34 cellular contexts compared by ENCODE assay signal in the genomic region with DNA sequence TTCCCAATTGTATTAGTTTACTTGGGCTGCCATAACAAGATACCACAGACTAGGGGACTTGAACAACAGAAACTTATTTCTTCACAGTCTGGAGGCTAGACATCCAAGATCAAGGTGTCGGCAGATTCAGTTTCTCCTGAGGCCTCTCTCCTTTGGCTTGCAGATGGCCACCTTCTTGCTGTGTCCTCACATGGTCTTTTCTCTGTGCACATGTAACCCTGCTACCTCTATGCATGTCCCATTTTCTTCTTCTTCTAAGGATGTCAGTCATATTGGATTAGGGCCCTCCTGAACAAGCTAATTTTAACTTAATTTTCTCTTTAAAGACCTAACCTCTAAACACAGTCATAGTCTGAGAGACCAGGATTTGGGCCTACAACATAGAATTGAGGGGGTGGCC.
"Had no signal": no experiment of that assay in that cellular context is flagged by ENCODE, and none has a peak within 500 bp of the region (broad histone marks: within the 10 kb centered on the region; RNA-seq: fewer than 3 reads in every experiment).

No MANE protein-coding gene starts in this region.

- H3K27me3 ChIP-seq: MG63 had no signal

- DNase-seq: Karpas-422, Kasumi-1, MG63, MM.1S, MV-4-11, NCI-H1048, NCI-H1092, NCI-H1092 treated with DMSO at 0.1 percent for 48 hours, NCI-H1105, NCI-H1105 treated with DMSO at 0.1 percent for 48 hours, NCI-H1417, NCI-H1417 treated with DMSO at 0.1 percent for 48 hours, NCI-H1436, NCI-H1436 treated with DMSO at 0.1 percent for 48 hours, NCI-H146, NCI-H1694, NCI-H1694 treated with DMSO at 0.1 percent for 48 hours, NCI-H187, NCI-H187 treated with DMSO at 0.1 percent for 48 hours, NCI-H1930, NCI-H2029, NCI-H2029 treated with DMSO at 0.1 percent for 48 hours, NCI-H2081, NCI-H2081 treated with DMSO at 0.1 percent for 48 hours, NCI-H2107, NCI-H2171, NCI-H2171 treated with DMSO at 0.1 percent for 48 hours, NCI-H2227 treated with DMSO at 0.1 percent for 48 hours, NCI-H226, NCI-H345, NCI-H446, NCI-H446 treated with DMSO at 0.1 percent for 48 hours, NCI-H510A, NCI-H510A treated with DMSO at 0.1 percent for 48 hours had no signal

- H3K36me3 ChIP-seq: MG63 had no signal

- H3K4me3 ChIP-seq: MG63 had no signal

- H3K9me3 ChIP-seq: MG63 had no signal
